Comparison of ENCODE assay signal across 8 cellular contexts in genomic region chr16:10616744-10617640, GRCh38. TPM values are rescaled to one million over a fixed set of nuclear protein-coding genes. Genes with fewer than 3 reads are reported as not detected.
A peak's percentile ranks its signal among the peaks of the same experiment; 100 is the strongest.
DNase-seq lines count a peak whose midpoint lies in the region; ATAC-seq and TF ChIP-seq lines count a peak whose summit lies in the region.

No MANE protein-coding gene starts in this region.

- H3K9me3 ChIP-seq in trophoblast cell (ENCODE audit: insufficient read depth, low read depth, low read length), result no peaks in the 10 kb centered on the region

- no peak overlapping the region for H3K4me2 ChIP-seq in trophoblast cell (ENCODE audit: low read length)

- peaks cover 14 to 25% of the 10 kb centered on the region in 2 experiments for H3K4me1 ChIP-seq in trophoblast cell (ENCODE audit: control insufficient read depth in 1 of 2, insufficient read depth in 2 of 2, low read length in 2 of 2)

- H4K12ac ChIP-seq in trophoblast cell (ENCODE audit: low read depth, low read length), result no peak overlapping the region

- peak overlapping the region; percentile 32 for H2BK5ac ChIP-seq in trophoblast cell (ENCODE audit: low read depth, low read length, poor library complexity)

- H2BK12ac ChIP-seq in trophoblast cell (ENCODE audit: low read length), result peak overlapping the region; percentile 61

- no peak overlapping the region for H3K4ac ChIP-seq in trophoblast cell (ENCODE audit: low read depth, low read length)

- H3K9ac ChIP-seq in trophoblast cell (ENCODE audit: low read length), result no peak overlapping the region

- no peak overlapping the region for H3K23ac ChIP-seq in trophoblast cell (ENCODE audit: low read length)

- no peaks in the 10 kb centered on the region for H3K79me2 ChIP-seq in trophoblast cell (ENCODE audit: control insufficient read depth, insufficient read depth, low read length, poor library complexity)

- peak overlapping the region; percentile 77 for H4K91ac ChIP-seq in trophoblast cell (ENCODE audit: low read depth, low read length)

- peaks cover 6% of the 10 kb centered on the region for H3K79me1 ChIP-seq in trophoblast cell (ENCODE audit: low read length)

- WGBS in trophoblast cell (ENCODE audit: extremely low coverage, insufficient coverage, insufficient read length), result no CpG with 5 or more reads among the region's 15 CpGs

- H4K8ac ChIP-seq in trophoblast cell (ENCODE audit: low read depth, low read length), result peak overlapping the region; percentile 38

- H3K36me3 ChIP-seq in trophoblast cell (ENCODE audit: control insufficient read depth in 1 of 2, insufficient read depth in 2 of 2, low read length in 2 of 2), result no peaks in the 10 kb centered on the region

- peak overlapping the region; percentile 57 for H3K14ac ChIP-seq in trophoblast cell (ENCODE audit: low read length)

- DNase-seq in DMS79 (lab: John Stamatoyannopoulos, UW), result peak; percentile 91
- peak; percentile 10 for DNase-seq in NCI-H345 treated with DMSO at 0.1 percent for 48 hours (lab: John Stamatoyannopoulos, UW; ENCODE audit: unreplicated experiment)
- DNase-seq in fibroblast of the aortic adventitia (ENCODE audit: low read depth), result peak; percentile 47
- no peak for DNase-seq in trophoblast cell

- peak overlapping the region; percentile 58 for H2BK120ac ChIP-seq in trophoblast cell (ENCODE audit: insufficient read depth, low read length, poor library complexity)

- H2AK5ac ChIP-seq in trophoblast cell (ENCODE audit: low read length), result peak overlapping the region; percentile 49

- no peak overlapping the region for H3K27ac ChIP-seq in trophoblast cell (ENCODE audit: low read depth, low read length)

- ATAC-seq in HG02981 (IDR thresholded peaks at IDR 0.05; ENCODE audit: unreplicated experiment) (no peak), HG03196 (IDR thresholded peaks at IDR 0.05; ENCODE audit: unreplicated experiment) (no peak), HG03039 (IDR thresholded peaks at IDR 0.05; ENCODE audit: unreplicated experiment) (no peak), GM19467 (IDR thresholded peaks at IDR 0.05; ENCODE audit: unreplicated experiment) (no peak)

- no peaks in the 10 kb centered on the region for H3K27me3 ChIP-seq in trophoblast cell (ENCODE audit: insufficient read depth, low read length)

- peak overlapping the region; percentile 38 for H2AFZ ChIP-seq in trophoblast cell (ENCODE audit: insufficient read depth, low read length, poor library complexity)

- no peak for TF ChIP-seq CTCF in fibroblast of the aortic adventitia (IDR thresholded peaks at IDR 0.05; ENCODE audit: insufficient read depth, low read length)

- H3K4me3 ChIP-seq in fibroblast of the aortic adventitia (ENCODE audit: low read depth, low read length) (no peak overlapping the region), trophoblast cell (ENCODE audit: low read depth, low read length) (peak overlapping the region; percentile 7)

- peak overlapping the region; percentile 35 for H3K18ac ChIP-seq in trophoblast cell (ENCODE audit: low read length)

RNA-seq across cellular contexts. Expression of gene EMP2, which starts 36.6 kb away (rescaled TPM):
- 6.8 and 31.1 TPM in 2 replicates for total RNA-seq in fibroblast of the aortic adventitia (ENCODE audit: low replicate concordance)
- 34.8 and 40.1 TPM in 2 replicates for polyA plus RNA-seq in trophoblast cell (2013)

Comparison
In these comparisons a context has a peak if more than half of its experiments do, and no peak if none do; other contexts are left out.
1. DNase-seq: peak in DMS79 (single experiment), NCI-H345 treated with DMSO at 0.1 percent for 48 hours (single experiment) and fibroblast of the aortic adventitia (single experiment); none in trophoblast cell (0 of 2).